In genomic region chr10:82813856-82814255, GRCh38 we compare ENCODE assay signal across 12 cellular contexts.
DNase-seq lines count a peak whose midpoint lies in the region; FAIRE-seq and TF ChIP-seq lines count a peak whose summit lies in the region.
"Had no signal": no experiment of that assay in that cellular context is flagged by ENCODE, and none has a peak within 500 bp of the region (broad histone marks: within the 10 kb centered on the region; RNA-seq: fewer than 3 reads in every experiment).

No MANE protein-coding gene starts in this region.

- DNase-seq in GM12891 (ENCODE audit: insufficient read length, low spot score) (no peak), NCI-H345 (lab: John Stamatoyannopoulos, UW) (peak; percentile 49), astrocyte of the spinal cord (ENCODE audit: low read depth, low spot score) (peak; percentile 47), left kidney (ENCODE audit: low read depth, low spot score) (peak; percentile 8), mesenteric fat pad (ENCODE audit: low spot score) (no peak), HTR-8/SVneo (ENCODE audit: insufficient read length, low spot score) (no peak), GM19240 (ENCODE audit: insufficient read length, low spot score) (no peak)
- no peak for DNase-seq in stimulated activated CD4-positive, alpha-beta T cell treated with anti-CD3 and anti-CD28 coated beads, Interleukin-12 subunit alpha, Interleukin-12 subunit beta, amount 100 ng/mL, for 4 hours
- DNase-seq: activated CD8-positive, alpha-beta T cell treated with anti-CD3 and anti-CD28 coated beads for 36 hours; NCI-H1436; right cardiac atrium; T-helper 17 cell had no signal

- FAIRE-seq in GM12891 (lab: Jason Lieb, UNC) (no peak), HTR-8/SVneo (lab: Jason Lieb, UNC) (no peak)

- no peak overlapping the region for H3K4me3 ChIP-seq in astrocyte of the spinal cord (ENCODE audit: low read depth, low read length)

- no peak for TF ChIP-seq CTCF in astrocyte of the spinal cord (IDR thresholded peaks at IDR 0.05; ENCODE audit: low read depth, low read length)

- TF ChIP-seq POLR2A in GM12891 (IDR thresholded peaks at IDR 0.05; ENCODE audit: low read depth, low read length), result no peak

- in situ Hi-C loops in astrocyte of the spinal cord (cut with HindIII; ENCODE audit: low sequenced_read_pairs), result no loop called here

TF ChIP-seq in GM12891, 5 proteins besides CTCF, POLR2A, EP300 and RAD21:
- TF ChIP-seq POU2F2 (IDR thresholded peaks at IDR 0.05; ENCODE audit: low read depth, low read length) (no peak), SPI1 (IDR thresholded peaks at IDR 0.05; ENCODE audit: low read depth, low read length) (0 out of 2 replicates have a peak, but pooled peaks have one; percentile 1), POLR2AphosphoS5 (IDR thresholded peaks at IDR 0.05; ENCODE audit: low read depth, low read length) (no peak), TAF1 (IDR thresholded peaks at IDR 0.05; ENCODE audit: low read depth, low read length) (no peak), PAX5 (IDR thresholded peaks at IDR 0.05; ENCODE audit: insufficient read depth, low read length, severe bottlenecking) (no peak)

Comparison
In these comparisons a context has a peak if more than half of its experiments do, and no peak if none do; other contexts are left out.
1. DNase-seq: peak in NCI-H345 (single experiment), astrocyte of the spinal cord (single experiment) and left kidney (single experiment); none in GM12891 (single experiment), mesenteric fat pad (single experiment), HTR-8/SVneo (single experiment), GM19240 (single experiment) and stimulated activated CD4-positive, alpha-beta T cell treated with anti-CD3 and anti-CD28 coated beads, Interleukin-12 subunit alpha, Interleukin-12 subunit beta, amount 100 ng/mL, for 4 hours (single experiment).